In the genomic region with DNA sequence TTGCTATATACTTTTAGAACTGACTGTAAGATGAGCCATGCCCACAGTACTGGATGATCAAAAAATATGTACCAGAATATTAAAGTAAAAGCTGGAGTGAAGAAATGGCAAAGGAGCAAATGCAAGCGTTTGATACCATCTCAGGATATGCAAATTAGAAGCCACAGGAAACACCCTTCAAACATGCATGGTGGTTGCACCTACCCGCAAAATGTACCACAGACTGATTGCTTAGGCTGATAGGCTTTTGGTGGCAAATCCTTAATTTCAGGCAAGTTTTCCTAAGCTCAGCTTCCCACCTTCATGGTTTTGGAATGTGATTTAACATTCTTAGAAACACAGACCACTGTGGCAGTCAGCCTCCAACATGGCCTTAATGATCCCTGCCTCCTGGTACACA, we compare ENCODE assay signal across 23 cellular contexts.
DNase-seq lines count a peak whose midpoint lies in the region; ATAC-seq and TF ChIP-seq lines count a peak whose summit lies in the region.
"Had no signal": no experiment of that assay in that cellular context is flagged by ENCODE, and none has a peak within 500 bp of the region (broad histone marks: within the 10 kb centered on the region; RNA-seq: fewer than 3 reads in every experiment).

No MANE protein-coding gene starts in this region.

- H3K4me3 ChIP-seq in Jurkat, Clone E6-1 (ENCODE audit: low read length), result no peak overlapping the region
- H3K4me3 ChIP-seq: HAP-1 had no signal

- ATAC-seq in GM18868 (IDR thresholded peaks at IDR 0.05; ENCODE audit: unreplicated experiment) (peak; percentile 40), foreskin keratinocyte (no peak)

- TF ChIP-seq CTCF in foreskin keratinocyte (conservative IDR thresholded peaks at IDR 0.05), result no peak

- H3K4me1 ChIP-seq in foreskin keratinocyte, result no peaks in the 10 kb centered on the region
- H3K4me1 ChIP-seq: HAP-1 had no signal

- H3K27ac ChIP-seq in foreskin keratinocyte, result no peak overlapping the region

- no peaks in the 10 kb centered on the region for H3K27me3 ChIP-seq in foreskin keratinocyte

- DNase-seq in Jurkat, Clone E6-1 (ENCODE audit: low read depth, low spot score), result peak; percentile 51
- DNase-seq in germinal center (ENCODE audit: low spot score) (peak; percentile 16), GF-D8 (lab: John Stamatoyannopoulos, UW) (no peak), 8988T (no peak), foreskin keratinocyte (no peak), kidney tubule cell (ENCODE audit: low spot score) (no peak)
- DNase-seq: CD4-positive, CD25-positive, alpha-beta regulatory T cell; DMS153; GOT3; Karpas-422; NCI-H1092 treated with DMSO at 0.1 percent for 48 hours; NCI-H1436; NCI-H187; NCI-H2081 treated with DMSO at 0.1 percent for 48 hours; NCI-H2171; NCI-H226; NCI-H510A; NCI-H69; OCI-M1; SK-N-SH; SW 1271 had no signal

Comparison
In these comparisons a context has a peak if more than half of its experiments do, and no peak if none do; other contexts are left out.
1. DNase-seq: peak in Jurkat, Clone E6-1 (single experiment) and germinal center (single experiment); none in GF-D8 (single experiment), 8988T (single experiment), foreskin keratinocyte (0 of 2) and kidney tubule cell (single experiment).